In the genomic region with DNA sequence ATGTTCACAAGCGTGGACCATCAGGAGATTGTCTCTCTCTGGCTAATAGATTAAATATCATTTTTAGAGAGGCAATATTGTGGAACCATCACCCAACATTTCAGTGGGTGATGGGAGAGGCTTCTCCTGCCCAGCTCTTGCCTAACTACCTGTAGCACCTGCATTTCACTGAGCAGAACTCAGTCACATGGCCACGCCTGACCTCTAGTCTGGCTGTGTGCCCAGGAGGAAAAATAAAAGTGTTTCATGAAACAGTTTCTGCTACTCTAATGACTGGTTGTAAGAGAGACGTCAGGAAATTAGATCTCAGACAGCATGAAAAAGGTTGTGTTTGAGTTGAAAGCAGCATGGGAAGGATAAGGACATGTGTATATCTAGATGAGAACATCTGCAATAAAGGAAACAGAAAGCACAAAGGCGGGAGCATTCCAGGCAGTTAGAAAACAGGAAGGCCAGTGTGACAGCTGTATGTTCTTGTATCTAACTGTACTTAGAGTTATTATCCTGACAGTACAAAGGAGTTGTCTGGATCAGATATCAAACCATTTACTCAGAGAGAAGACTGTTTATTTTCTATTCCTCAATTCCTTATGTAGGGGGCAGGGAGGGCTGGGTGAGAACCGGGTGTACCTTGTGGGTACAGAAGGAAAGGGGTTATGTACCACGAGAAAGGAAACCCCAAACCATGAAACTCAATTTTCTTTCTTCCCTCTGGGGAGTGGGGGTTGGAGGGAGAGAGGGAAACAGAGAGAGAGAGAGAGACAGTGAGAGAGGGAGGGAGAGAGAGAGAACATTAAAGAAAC, we compare ENCODE assay signal across 11 cellular contexts.
A peak's percentile ranks its signal among the peaks of the same experiment; 100 is the strongest.
DNase-seq lines count a peak whose midpoint lies in the region; ATAC-seq and TF ChIP-seq lines count a peak whose summit lies in the region.
"Had no signal": no experiment of that assay in that cellular context is flagged by ENCODE, and none has a peak within 500 bp of the region (broad histone marks: within the 10 kb centered on the region; RNA-seq: fewer than 3 reads in every experiment).

No MANE protein-coding gene starts in this region.

- no peaks in the 10 kb centered on the region for H3K9me3 ChIP-seq in WERI-Rb-1 (ENCODE audit: severe bottlenecking)

- DNase-seq in NCI-H2081 treated with DMSO at 0.1 percent for 48 hours (lab: John Stamatoyannopoulos, UW), result peak; percentile 80
- DNase-seq in amniotic epithelial cell (ENCODE audit: low read depth), result peak; percentile 15
- peak; percentile 43 for DNase-seq in myocyte (ENCODE audit: low read depth)
- no peak for DNase-seq in activated naive CD4-positive, alpha-beta T cell treated with Interleukin-2 at 50 U/mL for 16 hours
- no peak for DNase-seq in glomerular visceral epithelial cell (ENCODE audit: extremely low spot score)
- no peak for DNase-seq in WERI-Rb-1
- DNase-seq: activated CD8-positive, alpha-beta memory T cell treated with anti-CD3 and anti-CD28 coated beads for 24 hours; CD4-positive, alpha-beta T cell; hypothalamus had no signal

- H3K27ac ChIP-seq in WERI-Rb-1, result no peak overlapping the region

- H3K4me3 ChIP-seq in WERI-Rb-1 (ENCODE audit: low read depth, low read length), result no peak overlapping the region

- peak; percentile 68 for ATAC-seq in GM18867 (IDR thresholded peaks at IDR 0.05; ENCODE audit: unreplicated experiment)
- ATAC-seq in GM21723 (IDR thresholded peaks at IDR 0.05; ENCODE audit: unreplicated experiment), result no peak

- no peaks in the 10 kb centered on the region for H3K36me3 ChIP-seq in WERI-Rb-1

- no peaks in the 10 kb centered on the region for H3K27me3 ChIP-seq in WERI-Rb-1 (ENCODE audit: insufficient read depth, low read depth, severe bottlenecking)

- no peak for TF ChIP-seq CTCF in WERI-Rb-1 (IDR thresholded peaks at IDR 0.05; ENCODE audit: low read depth, low read length)

Comparison
In these comparisons a context has a peak if more than half of its experiments do, and no peak if none do; other contexts are left out.
1. DNase-seq: peak in NCI-H2081 treated with DMSO at 0.1 percent for 48 hours (single experiment), amniotic epithelial cell (single experiment) and myocyte (single experiment); none in activated naive CD4-positive, alpha-beta T cell treated with Interleukin-2 at 50 U/mL for 16 hours (single experiment), glomerular visceral epithelial cell (single experiment) and WERI-Rb-1 (single experiment).